Comparison of ENCODE assay signal across 1 cellular context in genomic region chr4:183343730-183344129, GRCh38.
TF ChIP-seq lines count a peak whose summit lies in the region.

No MANE protein-coding gene starts in this region.

TF ChIP-seq in HepG2, 621 proteins besides CTCF, POLR2A, EP300 and RAD21 (continued from another document):
- TF ChIP-seq HNF1A (IDR thresholded peaks at IDR 0.05; ENCODE audit: low read depth): no peak
- TF ChIP-seq HNF1A (CRISPR knock-in tag; IDR thresholded peaks at IDR 0.05; ENCODE audit: borderline replicate concordance): no peak
- no peak for TF ChIP-seq KLF11 (CRISPR knock-in tag; IDR thresholded peaks at IDR 0.05)
- no peak for TF ChIP-seq PRDM10 (CRISPR knock-in tag; IDR thresholded peaks at IDR 0.05; ENCODE audit: low read depth)
- TF ChIP-seq ZSCAN5A (CRISPR knock-in tag; IDR thresholded peaks at IDR 0.05; ENCODE audit: borderline replicate concordance): no peak
- TF ChIP-seq SIN3A (IDR thresholded peaks at IDR 0.05; ENCODE audit: borderline replicate concordance, low read depth, low read length): no peak
- TF ChIP-seq LBX2 (CRISPR knock-in tag; IDR thresholded peaks at IDR 0.05; ENCODE audit: borderline replicate concordance): no peak
